16 cellular contexts compared by ENCODE assay signal in genomic region chr12:122371475-122372045, GRCh38. TPM values are rescaled to one million over a fixed set of nuclear protein-coding genes. Genes with fewer than 3 reads are reported as not detected.
DNase-seq lines count a peak whose midpoint lies in the region; ATAC-seq and TF ChIP-seq lines count a peak whose summit lies in the region.
"Had no signal": no experiment of that assay in that cellular context is flagged by ENCODE, and none has a peak within 500 bp of the region (broad histone marks: within the 10 kb centered on the region; RNA-seq: fewer than 3 reads in every experiment).

No MANE protein-coding gene starts in this region.

- CTCF ChIA-PET in activated CD8-positive, alpha-beta T cell treated with anti-CD3 and anti-CD28 coated beads, Interleukin-2, amount 10 ng/mL, durations not matched to agents 7 days and 5 days (lab: Charles Lee) = interaction anchor here (0.9 to 1.8 kb wide), 2 partner anchors 28 to 35 kb away, joined by 4 read pairs; no protein-coding TSS in a partner anchor
- CTCF ChIA-PET in activated CD8-positive, alpha-beta T cell treated with anti-CD3 and anti-CD28 coated beads for 36 hours (lab: Charles Lee) = interaction anchor here (0.9 to 3.3 kb wide), 2 partner anchors 16 to 28 kb away, joined by 3 to 16 read pairs; no protein-coding TSS in a partner anchor

- H3K27ac ChIP-seq in skeletal muscle tissue (ENCODE audit: low read depth, low read length) = peak overlapping the region; percentile 94
- H3K27ac ChIP-seq: neutrophil had no signal

- DNase-seq in activated CD8-positive, alpha-beta T cell treated with anti-CD3 and anti-CD28 coated beads, Interleukin-2, amount 10 ng/mL, durations not matched to agents 7 days and 5 days = no peak
- no peak for DNase-seq in activated CD8-positive, alpha-beta T cell treated with anti-CD3 and anti-CD28 coated beads for 36 hours
- no peak for DNase-seq in activated T-helper 1 cell treated with anti-CD3 and anti-CD28 coated beads, Interleukin-12 subunit alpha, Interleukin-12 subunit beta, Interleukin-2, Interleukin-4 antibody, amounts not matched to agents 30 ng/mL and 10 ng/mL and 1 ng/mL, durations not matched to agents 14 hours and 24 hours and 36 hours (ENCODE audit: low spot score)
- DNase-seq in fibroblast of villous mesenchyme (ENCODE audit: low read depth) (peak; percentile 43), superior temporal gyrus (ENCODE audit: extremely low spot score) (no peak), NCI-H510A treated with DMSO at 0.1 percent for 48 hours (lab: John Stamatoyannopoulos, UW) (no peak), hepatic stellate cell (ENCODE audit: low spot score) (no peak)
- DNase-seq: CD8-positive, alpha-beta memory T cell; NCI-H1694; NCI-H446 treated with DMSO at 0.1 percent for 48 hours; stimulated activated CD4-positive, alpha-beta T cell treated with anti-CD3 and anti-CD28 coated beads, Interleukin-4, amount 100 ng/mL, for 24 hours had no signal

- H3K4me3 ChIP-seq in fibroblast of villous mesenchyme (ENCODE audit: low read depth, low read length) (no peak overlapping the region), skeletal muscle tissue (ENCODE audit: low read length in 3 of 3) (peak overlapping the region in 2 of 3 donors; percentile 4 to 35)
- H3K4me3 ChIP-seq: HAP-1, lung had no signal

- no peaks in the 10 kb centered on the region for H3K9me3 Mint-ChIP-seq in activated CD8-positive, alpha-beta T cell treated with anti-CD3 and anti-CD28 coated beads, Interleukin-2, amount 10 ng/mL, durations not matched to agents 7 days and 5 days (ENCODE audit: insufficient read depth)
- H3K9me3 Mint-ChIP-seq in activated CD8-positive, alpha-beta T cell treated with anti-CD3 and anti-CD28 coated beads for 36 hours = no peaks in the 10 kb centered on the region
- no peaks in the 10 kb centered on the region for H3K9me3 Mint-ChIP-seq in activated T-helper 1 cell treated with anti-CD3 and anti-CD28 coated beads, Interleukin-12 subunit alpha, Interleukin-12 subunit beta, Interleukin-2, Interleukin-4 antibody, amounts not matched to agents 30 ng/mL and 10 ng/mL and 1 ng/mL, durations not matched to agents 14 hours and 24 hours and 36 hours
- H3K9me3 Mint-ChIP-seq: CD8-positive, alpha-beta memory T cell; type B pancreatic cell had no signal

- H3K9ac ChIP-seq in skeletal muscle tissue (ENCODE audit: low read depth in 1 of 3, low read length in 3 of 3) = peak overlapping the region in 2 of 3 donors; percentile 3 to 54

- H3K27me3 ChIP-seq in skeletal muscle tissue (ENCODE audit: control insufficient read depth in 3 of 3, insufficient read depth in 3 of 3, low read length in 3 of 3) = no peaks in the 10 kb centered on the region
- H3K27me3 ChIP-seq: neutrophil had no signal

- no peaks in the 10 kb centered on the region for H3K27me3 Mint-ChIP-seq in activated CD8-positive, alpha-beta T cell treated with anti-CD3 and anti-CD28 coated beads, Interleukin-2, amount 10 ng/mL, durations not matched to agents 7 days and 5 days (ENCODE audit: low read depth)
- no peaks in the 10 kb centered on the region for H3K27me3 Mint-ChIP-seq in activated CD8-positive, alpha-beta T cell treated with anti-CD3 and anti-CD28 coated beads for 36 hours
- no peaks in the 10 kb centered on the region for H3K27me3 Mint-ChIP-seq in activated T-helper 1 cell treated with anti-CD3 and anti-CD28 coated beads, Interleukin-12 subunit alpha, Interleukin-12 subunit beta, Interleukin-2, Interleukin-4 antibody, amounts not matched to agents 30 ng/mL and 10 ng/mL and 1 ng/mL, durations not matched to agents 14 hours and 24 hours and 36 hours (ENCODE audit: insufficient read depth)
- H3K27me3 Mint-ChIP-seq: CD8-positive, alpha-beta memory T cell; type B pancreatic cell had no signal

- H3K9me3 ChIP-seq in skeletal muscle tissue (ENCODE audit: control insufficient read depth in 3 of 3, low read length in 3 of 3) = no peaks in the 10 kb centered on the region
- H3K9me3 ChIP-seq: HAP-1, neutrophil had no signal

- H3K36me3 ChIP-seq in skeletal muscle tissue (ENCODE audit: control insufficient read depth in 3 of 3, insufficient read depth in 3 of 3, low read length in 3 of 3) = peaks cover 12 to 15% (median 12%) of the 10 kb centered on the region in 3 donors

- POLR2A ChIA-PET in activated CD8-positive, alpha-beta T cell treated with anti-CD3 and anti-CD28 coated beads, Interleukin-2, amount 10 ng/mL, durations not matched to agents 7 days and 5 days (lab: Charles Lee) = interaction anchor here (1.1 kb wide), 1 partner anchor 32 kb away, joined by 3 read pairs; no protein-coding TSS in a partner anchor
- POLR2A ChIA-PET in activated CD8-positive, alpha-beta T cell treated with anti-CD3 and anti-CD28 coated beads for 36 hours (lab: Charles Lee) = no interaction called here

- peaks cover 15 to 33% (median 26%) of the 10 kb centered on the region in 3 donors for H3K4me1 ChIP-seq in skeletal muscle tissue (ENCODE audit: control insufficient read depth in 3 of 3, insufficient read depth in 3 of 3, low read length in 3 of 3)

- no peak overlapping the region for H3K4me3 Mint-ChIP-seq in activated CD8-positive, alpha-beta T cell treated with anti-CD3 and anti-CD28 coated beads, Interleukin-2, amount 10 ng/mL, durations not matched to agents 7 days and 5 days
- no peak overlapping the region for H3K4me3 Mint-ChIP-seq in activated CD8-positive, alpha-beta T cell treated with anti-CD3 and anti-CD28 coated beads for 36 hours
- H3K4me3 Mint-ChIP-seq in activated T-helper 1 cell treated with anti-CD3 and anti-CD28 coated beads, Interleukin-12 subunit alpha, Interleukin-12 subunit beta, Interleukin-2, Interleukin-4 antibody, amounts not matched to agents 30 ng/mL and 10 ng/mL and 1 ng/mL, durations not matched to agents 14 hours and 24 hours and 36 hours = peak overlapping the region; percentile 8
- H3K4me3 Mint-ChIP-seq: type B pancreatic cell had no signal

- peaks cover 17% of the 10 kb centered on the region for H3K4me1 Mint-ChIP-seq in activated CD8-positive, alpha-beta T cell treated with anti-CD3 and anti-CD28 coated beads, Interleukin-2, amount 10 ng/mL, durations not matched to agents 7 days and 5 days (ENCODE audit: low read depth)
- H3K4me1 Mint-ChIP-seq in activated CD8-positive, alpha-beta T cell treated with anti-CD3 and anti-CD28 coated beads for 36 hours (ENCODE audit: low read depth) = peaks cover 20% of the 10 kb centered on the region
- H3K4me1 Mint-ChIP-seq in activated T-helper 1 cell treated with anti-CD3 and anti-CD28 coated beads, Interleukin-12 subunit alpha, Interleukin-12 subunit beta, Interleukin-2, Interleukin-4 antibody, amounts not matched to agents 30 ng/mL and 10 ng/mL and 1 ng/mL, durations not matched to agents 14 hours and 24 hours and 36 hours (ENCODE audit: low read depth) = peaks cover 21% of the 10 kb centered on the region

- peaks cover 21% of the 10 kb centered on the region for H3K36me3 Mint-ChIP-seq in activated CD8-positive, alpha-beta T cell treated with anti-CD3 and anti-CD28 coated beads, Interleukin-2, amount 10 ng/mL, durations not matched to agents 7 days and 5 days (ENCODE audit: low read depth)
- peaks cover 10% of the 10 kb centered on the region for H3K36me3 Mint-ChIP-seq in activated CD8-positive, alpha-beta T cell treated with anti-CD3 and anti-CD28 coated beads for 36 hours (ENCODE audit: low read depth)
- H3K36me3 Mint-ChIP-seq in activated T-helper 1 cell treated with anti-CD3 and anti-CD28 coated beads, Interleukin-12 subunit alpha, Interleukin-12 subunit beta, Interleukin-2, Interleukin-4 antibody, amounts not matched to agents 30 ng/mL and 10 ng/mL and 1 ng/mL, durations not matched to agents 14 hours and 24 hours and 36 hours (ENCODE audit: low read depth) = peaks cover 8% of the 10 kb centered on the region

- no peak for TF ChIP-seq CTCF in activated CD8-positive, alpha-beta T cell treated with anti-CD3 and anti-CD28 coated beads for 36 hours (IDR thresholded peaks at IDR 0.05)
- TF ChIP-seq CTCF in fibroblast of villous mesenchyme (IDR thresholded peaks at IDR 0.05; ENCODE audit: insufficient read depth, low read depth, low read length) = no peak

- no peak for ATAC-seq in activated CD8-positive, alpha-beta T cell treated with anti-CD3 and anti-CD28 coated beads, Interleukin-2, amount 10 ng/mL, durations not matched to agents 7 days and 5 days
- ATAC-seq in activated CD8-positive, alpha-beta T cell treated with anti-CD3 and anti-CD28 coated beads for 36 hours = no peak

- intact Hi-C loops in activated CD8-positive, alpha-beta T cell treated with anti-CD3 and anti-CD28 coated beads for 36 hours (cut with micrococcal nuclease) = no loop called here
- intact Hi-C loops in activated T-helper 1 cell treated with anti-CD3 and anti-CD28 coated beads, Interleukin-12 subunit alpha, Interleukin-12 subunit beta, Interleukin-2, Interleukin-4 antibody, amounts not matched to agents 30 ng/mL and 10 ng/mL and 1 ng/mL, durations not matched to agents 14 hours and 24 hours and 36 hours (cut with micrococcal nuclease) = no loop called here

- H3K27ac Mint-ChIP-seq in activated CD8-positive, alpha-beta T cell treated with anti-CD3 and anti-CD28 coated beads, Interleukin-2, amount 10 ng/mL, durations not matched to agents 7 days and 5 days = peak overlapping the region; percentile 46
- no peak overlapping the region for H3K27ac Mint-ChIP-seq in activated CD8-positive, alpha-beta T cell treated with anti-CD3 and anti-CD28 coated beads for 36 hours
- peak overlapping the region; percentile 13 for H3K27ac Mint-ChIP-seq in activated T-helper 1 cell treated with anti-CD3 and anti-CD28 coated beads, Interleukin-12 subunit alpha, Interleukin-12 subunit beta, Interleukin-2, Interleukin-4 antibody, amounts not matched to agents 30 ng/mL and 10 ng/mL and 1 ng/mL, durations not matched to agents 14 hours and 24 hours and 36 hours
- H3K27ac Mint-ChIP-seq: type B pancreatic cell had no signal

RNA-seq across cellular contexts. Expression of gene CLIP1, which starts 50.9 kb away (rescaled TPM):
- 10 to 100 TPM; 61.4 to 63.2 TPM for total RNA-seq in activated CD8-positive, alpha-beta T cell treated with anti-CD3 and anti-CD28 coated beads, Interleukin-2, amount 10 ng/mL, durations not matched to agents 7 days and 5 days
- total RNA-seq in activated CD8-positive, alpha-beta T cell treated with anti-CD3 and anti-CD28 coated beads for 36 hours = 10 to 100 TPM; 29.4 to 32.4 TPM
- 64.1 and 71.9 TPM in 2 replicates for total RNA-seq in activated T-helper 1 cell treated with anti-CD3 and anti-CD28 coated beads, Interleukin-12 subunit alpha, Interleukin-12 subunit beta, Interleukin-2, Interleukin-4 antibody, amounts not matched to agents 30 ng/mL and 10 ng/mL and 1 ng/mL, durations not matched to agents 14 hours and 24 hours and 36 hours
- 66.9 and 79.6 TPM in 2 replicates for total RNA-seq in fibroblast of villous mesenchyme
- total RNA-seq in skeletal muscle tissue = 21.9 TPM
